ENCODE assay signal across 9 cellular contexts in the genomic region with DNA sequence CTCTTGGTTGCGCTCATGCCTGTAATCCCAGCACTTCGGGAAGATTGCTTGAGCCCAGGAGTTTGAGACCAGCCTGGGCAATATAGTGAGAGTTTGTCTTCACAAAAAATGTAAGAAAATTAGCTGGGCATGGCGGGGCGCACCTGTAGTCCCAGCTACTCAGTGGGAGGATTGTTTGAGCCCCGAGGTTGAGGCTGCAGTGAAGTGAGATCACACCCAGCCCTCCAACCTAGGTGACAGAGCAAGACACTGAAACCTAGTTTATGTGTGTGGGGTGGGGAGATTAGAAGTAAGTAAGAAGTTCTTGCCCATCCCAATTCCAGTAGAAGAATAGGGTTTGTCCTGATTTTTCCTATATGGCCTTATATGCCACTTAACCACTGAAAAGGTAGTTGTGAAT. TPM values are rescaled to one million over a fixed set of nuclear protein-coding genes. Genes with fewer than 3 reads are reported as not detected.
DNase-seq lines count a peak whose midpoint lies in the region; ATAC-seq and TF ChIP-seq lines count a peak whose summit lies in the region.
"Had no signal": no experiment of that assay in that cellular context is flagged by ENCODE, and none has a peak within 500 bp of the region (broad histone marks: within the 10 kb centered on the region; RNA-seq: fewer than 3 reads in every experiment).

No MANE protein-coding gene starts in this region.

- peaks cover 15% of the 10 kb centered on the region for H3K4me1 ChIP-seq in SJSA1 (replicated peaks)
- peaks cover 0 to 63% (median 57%) of the 10 kb centered on the region in 4 donors for H3K4me1 ChIP-seq in sigmoid colon
- peaks cover 20% of the 10 kb centered on the region for H3K4me1 ChIP-seq in foreskin keratinocyte

- H3K27me3 ChIP-seq in SJSA1 (replicated peaks): no peaks in the 10 kb centered on the region
- no peaks in the 10 kb centered on the region for H3K27me3 ChIP-seq in sigmoid colon
- H3K27me3 ChIP-seq in foreskin keratinocyte: no peaks in the 10 kb centered on the region

- no peak for TF ChIP-seq EP300 in sigmoid colon (IDR thresholded peaks at IDR 0.05)

- 24 to 66% methylated on average over 5 of the region's 5 CpGs for WGBS in sigmoid colon, 2 donors

- DNase-seq in GM12864 (ENCODE audit: low read depth) (no peak), SJSA1 (ENCODE audit: low read depth in 1 of 2, low spot score in 2 of 2) (no peak), epithelial cell of prostate (ENCODE audit: low read depth, low spot score) (no peak), sigmoid colon (no peak), NCI-H1930 (lab: John Stamatoyannopoulos, UW) (no peak), foreskin keratinocyte (no peak), COR-L47 (lab: John Stamatoyannopoulos, UW) (no peak), HEK293T (ENCODE audit: extremely low spot score) (no peak)
- DNase-seq: SIG-M5 had no signal

- H3K9me3 ChIP-seq in SJSA1 (replicated peaks) (no peaks in the 10 kb centered on the region), sigmoid colon (no peaks in the 10 kb centered on the region)

- no peak overlapping the region for H3K27ac ChIP-seq in SJSA1
- H3K27ac ChIP-seq in epithelial cell of prostate: peak overlapping the region; percentile 82
- peak overlapping the region; percentile 91 to 97 (median 94) for H3K27ac ChIP-seq in sigmoid colon
- no peak overlapping the region for H3K27ac ChIP-seq in foreskin keratinocyte

- ATAC-seq in foreskin keratinocyte: no peak

- intact Hi-C loops in sigmoid colon (cut with DNase I): loop anchor here (2.0 to 10.0 kb wide), 4 partner anchors 49 to 251 kb away; partner anchors contain the start of genes DIPK1A and EVI5

- H3K36me3 ChIP-seq in SJSA1 (peaks cover 69% of the 10 kb centered on the region), sigmoid colon (peaks cover 8 to 55% (median 28%) of the 10 kb centered on the region in 4 donors)

- CTCF ChIA-PET in HEK293T (lab: Yijun Ruan, JAX): no interaction called here

- H3K4me3 ChIP-seq in GM12864 (ENCODE audit: low read depth, low read length): peak overlapping the region; percentile 87
- H3K4me3 ChIP-seq in SJSA1: peak overlapping the region; percentile 92; the same call in 1 of the 2 replicates
- peak overlapping the region in 3 of 4 donors; percentile 75 to 93 (median 85) for H3K4me3 ChIP-seq in sigmoid colon

- TF ChIP-seq POLR2A in sigmoid colon (IDR thresholded peaks at IDR 0.05): no peak

- POLR2A ChIA-PET in HEK293T (lab: Yijun Ruan, JAX): interaction anchor here (1.1 kb wide), 1 partner anchor 49 kb away, joined by 5 read pairs; the partner anchor contains the start of gene EVI5

- TF ChIP-seq CTCF in GM12864 (IDR thresholded peaks at IDR 0.05; ENCODE audit: low read depth, low read length, missing control alignments) (no peak), sigmoid colon (IDR thresholded peaks at IDR 0.05) (no peak), foreskin keratinocyte (conservative IDR thresholded peaks at IDR 0.05) (no peak)

TF ChIP-seq in HEK293T, 16 proteins besides CTCF, POLR2A, EP300 and RAD21:
- no peak for TF ChIP-seq PKNOX1 (IDR thresholded peaks at IDR 0.05)
- TF ChIP-seq ZNF384 (IDR thresholded peaks at IDR 0.05): no peak
- TF ChIP-seq FOXA1 (IDR thresholded peaks at IDR 0.05): no peak
- no peak for TF ChIP-seq SUZ12 (IDR thresholded peaks at IDR 0.05)
- TF ChIP-seq ARNT (IDR thresholded peaks at IDR 0.05): no peak
- no peak for TF ChIP-seq CTBP1 (IDR thresholded peaks at IDR 0.05; ENCODE audit: borderline replicate concordance)
- no peak for TF ChIP-seq FOXK2 (IDR thresholded peaks at IDR 0.05)
- TF ChIP-seq BHLHE40 (IDR thresholded peaks at IDR 0.05; ENCODE audit: borderline replicate concordance): no peak
- TF ChIP-seq NFRKB (IDR thresholded peaks at IDR 0.05): no peak
- no peak for TF ChIP-seq FOXM1 (IDR thresholded peaks at IDR 0.05; ENCODE audit: borderline replicate concordance)
TF ChIP-seq in HEK293T: peak in this region for 0.

RNA-seq across cellular contexts. Expression of gene RPL5, which starts 2.0 kb away (rescaled TPM):
- total RNA-seq in SJSA1 (2014; rRNA removed; shearing (Covaris generic)): 646 and 1,004 TPM in 2 replicates
- total RNA-seq in sigmoid colon: 1,000 to 10,000 TPM; 2,086 to 3,236 (median 2,650) TPM
- 1,000 to 10,000 TPM; 1,392 to 2,407 (median 1,694) TPM for polyA plus RNA-seq in sigmoid colon
- 1,610 and 1,618 TPM in 2 replicates for total RNA-seq in foreskin keratinocyte
- polyA plus RNA-seq in foreskin keratinocyte: 1,656 and 1,722 TPM in 2 replicates

RNA-seq across cellular contexts. Expression of gene EVI5, which starts 48.9 kb away (rescaled TPM):
- total RNA-seq in SJSA1 (2014; rRNA removed; shearing (Covaris generic)): 18.1 and 21.5 TPM in 2 replicates
- total RNA-seq in sigmoid colon (10 to 100 TPM; 39.9 to 53.5 (median 46.5) TPM), foreskin keratinocyte (31.5 and 38.5 TPM in 2 replicates)
- polyA plus RNA-seq in sigmoid colon (1 to 10 TPM; 4.5 to 4.9 (median 4.8) TPM), foreskin keratinocyte (2.6 and 3.3 TPM in 2 replicates)

Comparison
In these comparisons a context has a peak if more than half of its experiments do, and no peak if none do; other contexts are left out.
1. H3K27ac ChIP-seq: peak in epithelial cell of prostate (single experiment) and sigmoid colon (4 of 4); none in SJSA1 (single experiment) and foreskin keratinocyte (single experiment).
2. Peak in every context shown above with its lines, with median percentiles within 50 percentile points of each other: H3K4me3 ChIP-seq.